In genomic region chr6:54026652-54027400, GRCh38 we compare ENCODE assay signal across 25 cellular contexts.
"Had no signal": no experiment of that assay in that cellular context is flagged by ENCODE, and none has a peak within 500 bp of the region (broad histone marks: within the 10 kb centered on the region; RNA-seq: fewer than 3 reads in every experiment).

No MANE protein-coding gene starts in this region.

- H3K4me3 Mint-ChIP-seq: mesothelial cell of epicardium; naive B cell; natural killer cell; nephron progenitor cell; stimulated activated memory B cell treated with anti-CD40 and anti-IgM and Interleukin-4, amounts not matched to agents 10 μg/mL and 1 μg/mL and 100 μg/mL, for 72 hours; stimulated activated naive CD8-positive, alpha-beta T cell treated with anti-CD3 and anti-CD28 coated beads, Interleukin-15, amount 100 ng/mL, for 72 hours; type B pancreatic cell had no signal

- H3K4me1 ChIP-seq: sigmoid colon, tibial nerve, uterus had no signal

- ATAC-seq: natural killer cell; right cardiac atrium; stimulated activated memory B cell treated with anti-CD40 and anti-IgM and Interleukin-4, amounts not matched to agents 10 μg/mL and 1 μg/mL and 100 μg/mL, for 72 hours; stimulated activated naive CD8-positive, alpha-beta T cell treated with anti-CD3 and anti-CD28 coated beads, Interleukin-15, amount 100 ng/mL, for 72 hours had no signal

- H3K27me3 ChIP-seq: hepatocyte, ovary, sigmoid colon, tibial nerve, uterus had no signal

- H3K27ac ChIP-seq: hepatocyte, ovary, sigmoid colon, uterus had no signal

- H3K27me3 Mint-ChIP-seq: naive B cell; stimulated activated memory B cell treated with anti-CD40 and anti-IgM and Interleukin-4, amounts not matched to agents 10 μg/mL and 1 μg/mL and 100 μg/mL, for 72 hours; stimulated activated naive CD8-positive, alpha-beta T cell treated with anti-CD3 and anti-CD28 coated beads, Interleukin-15, amount 100 ng/mL, for 72 hours had no signal

- H3K4me3 ChIP-seq: hepatocyte, lung, ovary, sigmoid colon, smooth muscle cell, tibial nerve, uterus had no signal

- H3K4me1 Mint-ChIP-seq: naive B cell; natural killer cell; nephron progenitor cell; stimulated activated memory B cell treated with anti-CD40 and anti-IgM and Interleukin-4, amounts not matched to agents 10 μg/mL and 1 μg/mL and 100 μg/mL, for 72 hours; stimulated activated naive CD8-positive, alpha-beta T cell treated with anti-CD3 and anti-CD28 coated beads, Interleukin-15, amount 100 ng/mL, for 72 hours had no signal

- H3K9me3 Mint-ChIP-seq: mesothelial cell of epicardium; natural killer cell; nephron progenitor cell; stimulated activated memory B cell treated with anti-CD40 and anti-IgM and Interleukin-4, amounts not matched to agents 10 μg/mL and 1 μg/mL and 100 μg/mL, for 72 hours; stimulated activated naive CD8-positive, alpha-beta T cell treated with anti-CD3 and anti-CD28 coated beads, Interleukin-15, amount 100 ng/mL, for 72 hours; type B pancreatic cell had no signal

- H3K9me3 ChIP-seq: ovary, sigmoid colon, tibial nerve, uterus had no signal

- H3K36me3 ChIP-seq: ovary, sigmoid colon, tibial nerve, uterus had no signal

- DNase-seq: islet precursor cell; mesendoderm; naive B cell; natural killer cell; nephron progenitor cell; ovary; retina; right cardiac atrium; sigmoid colon; stimulated activated CD4-positive, alpha-beta T cell treated with anti-CD3 and anti-CD28 coated beads, Interleukin-1b, Interleukin-23, amount 100 ng/mL, for 48 hours; stimulated activated CD4-positive, alpha-beta T cell treated with anti-CD3 and anti-CD28 coated beads, Interleukin-2, amount 100 ng/mL, for 48 hours; stimulated activated CD4-positive, alpha-beta T cell treated with anti-CD3 and anti-CD28 coated beads, Interleukin-4, amount 100 ng/mL, for 4 hours; stimulated activated CD8-positive, alpha-beta memory T cell treated with anti-CD3 and anti-CD28 coated beads, Interleukin-4, amount 100 ng/mL, for 48 hours; stimulated activated naive CD4-positive, alpha-beta T cell treated with Interleukin-2 at 50 U/mL for 16 hours; stimulated activated naive CD8-positive, alpha-beta T cell treated with anti-CD3 and anti-CD28 coated beads, Interleukin-15, amount 100 ng/mL, for 72 hours; substantia nigra; uterus had no signal

- H3K27ac Mint-ChIP-seq: mesothelial cell of epicardium; naive B cell; natural killer cell; nephron progenitor cell; progenitor cell of endocrine pancreas; stimulated activated memory B cell treated with anti-CD40 and anti-IgM and Interleukin-4, amounts not matched to agents 10 μg/mL and 1 μg/mL and 100 μg/mL, for 72 hours; stimulated activated naive CD8-positive, alpha-beta T cell treated with anti-CD3 and anti-CD28 coated beads, Interleukin-15, amount 100 ng/mL, for 72 hours; type B pancreatic cell had no signal

- H3K36me3 Mint-ChIP-seq: mesothelial cell of epicardium; naive B cell; natural killer cell; stimulated activated memory B cell treated with anti-CD40 and anti-IgM and Interleukin-4, amounts not matched to agents 10 μg/mL and 1 μg/mL and 100 μg/mL, for 72 hours; type B pancreatic cell had no signal
